1 cellular context compared by ENCODE assay signal in genomic region chr15:51004103-51004536, GRCh38.
A peak's percentile ranks its signal among the peaks of the same experiment; 100 is the strongest.
TF ChIP-seq lines count a peak whose summit lies in the region.

No MANE protein-coding gene starts in this region.

TF ChIP-seq in K562, 482 proteins besides CTCF, POLR2A, EP300 and RAD21 (continued from another document and continues in another):
- TF ChIP-seq, protein P1, sequence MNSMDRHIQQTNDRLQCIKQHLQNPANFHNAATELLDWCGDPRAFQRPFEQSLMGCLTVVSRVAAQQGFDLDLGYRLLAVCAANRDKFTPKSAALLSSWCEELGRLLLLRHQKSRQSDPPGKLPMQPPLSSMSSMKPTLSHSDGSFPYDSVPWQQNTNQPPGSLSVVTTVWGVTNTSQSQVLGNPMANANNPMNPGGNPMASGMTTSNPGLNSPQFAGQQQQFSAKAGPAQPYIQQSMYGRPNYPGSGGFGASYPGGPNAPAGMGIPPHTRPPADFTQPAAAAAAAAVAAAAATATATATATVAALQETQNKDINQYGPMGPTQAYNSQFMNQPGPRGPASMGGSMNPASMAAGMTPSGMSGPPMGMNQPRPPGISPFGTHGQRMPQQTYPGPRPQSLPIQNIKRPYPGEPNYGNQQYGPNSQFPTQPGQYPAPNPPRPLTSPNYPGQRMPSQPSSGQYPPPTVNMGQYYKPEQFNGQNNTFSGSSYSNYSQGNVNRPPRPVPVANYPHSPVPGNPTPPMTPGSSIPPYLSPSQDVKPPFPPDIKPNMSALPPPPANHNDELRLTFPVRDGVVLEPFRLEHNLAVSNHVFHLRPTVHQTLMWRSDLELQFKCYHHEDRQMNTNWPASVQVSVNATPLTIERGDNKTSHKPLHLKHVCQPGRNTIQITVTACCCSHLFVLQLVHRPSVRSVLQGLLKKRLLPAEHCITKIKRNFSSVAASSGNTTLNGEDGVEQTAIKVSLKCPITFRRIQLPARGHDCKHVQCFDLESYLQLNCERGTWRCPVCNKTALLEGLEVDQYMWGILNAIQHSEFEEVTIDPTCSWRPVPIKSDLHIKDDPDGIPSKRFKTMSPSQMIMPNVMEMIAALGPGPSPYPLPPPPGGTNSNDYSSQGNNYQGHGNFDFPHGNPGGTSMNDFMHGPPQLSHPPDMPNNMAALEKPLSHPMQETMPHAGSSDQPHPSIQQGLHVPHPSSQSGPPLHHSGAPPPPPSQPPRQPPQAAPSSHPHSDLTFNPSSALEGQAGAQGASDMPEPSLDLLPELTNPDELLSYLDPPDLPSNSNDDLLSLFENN (IDR thresholded peaks at IDR 0.05; ENCODE audit: low read depth in 2 of 2, low read length in 2 of 2) = peak in 1 of 2 experiments; percentile 79; a peak in 2 of 4 replicates
- TF ChIP-seq ZNF511 (CRISPR knock-in tag; IDR thresholded peaks at IDR 0.05) (no peak), TAF7 (tag; IDR thresholded peaks at IDR 0.05) (no peak), XRCC3 (IDR thresholded peaks at IDR 0.05) (no peak), ZNF165 (CRISPR knock-in tag; IDR thresholded peaks at IDR 0.05; ENCODE audit: borderline replicate concordance) (no peak), ZEB2 (IDR thresholded peaks at IDR 0.05) (peak; percentile 96), BDP1 (IDR thresholded peaks at IDR 0.05; ENCODE audit: insufficient read depth, insufficient read length) (no peak), FOXA3 (CRISPR knock-in tag; conservative IDR thresholded peaks at IDR 0.05 in 1 of 2, IDR thresholded peaks at IDR 0.05 in 1 of 2) (0 out of 4 replicates have a peak, but pooled peaks of 1 of the 2 experiments have one; percentile 33), ZNF121 (CRISPR knock-in tag; conservative IDR thresholded peaks at IDR 0.05) (no peak), CREBBP (IDR thresholded peaks at IDR 0.05; ENCODE audit: low read depth, low read length) (no peak), HDAC2 (IDR thresholded peaks at IDR 0.05) (peak; percentile 93), U2AF1 (optimal IDR thresholded peaks at IDR 0.05; ENCODE audit: low read depth, low read length) (no peak), SNIP1 (IDR thresholded peaks at IDR 0.05; ENCODE audit: low read depth) (no peak), JUND (IDR thresholded peaks at IDR 0.05; ENCODE audit: borderline replicate concordance, low read depth, low read length) (peak; percentile 66; the same call in 1 of the 2 replicates), JUND (tag; IDR thresholded peaks at IDR 0.05; ENCODE audit: borderline replicate concordance, low read depth, low read length) (peak; percentile 86; the same call in 2 of the 3 replicates), HDGF (IDR thresholded peaks at IDR 0.05) (no peak), TCF3 (CRISPR knock-in tag; IDR thresholded peaks at IDR 0.05) (peak; percentile 93), POLR2AphosphoS5 (IDR thresholded peaks at IDR 0.05; ENCODE audit: control insufficient read depth, insufficient read depth, low read depth, low read length) (peak; percentile 45; the same call in 1 of the 2 replicates), PTRF (tag; IDR thresholded peaks at IDR 0.05) (no peak), MXI1 (IDR thresholded peaks at IDR 0.05; ENCODE audit: low read depth, low read length) (peak; percentile 71), NKRF (IDR thresholded peaks at IDR 0.05; ENCODE audit: borderline replicate concordance) (peak; percentile 61; the same call in 1 of the 2 replicates), TEAD1 (CRISPR knock-in tag; IDR thresholded peaks at IDR 0.05) (peak in 1 of 2 experiments; percentile 89; a peak in 2 of 4 replicates), ZNF717 (CRISPR knock-in tag; IDR thresholded peaks at IDR 0.05) (no peak), SMARCA4 (IDR thresholded peaks at IDR 0.05) (peak; percentile 90), NCOR1 (IDR thresholded peaks at IDR 0.05) (peak; percentile 72), SMARCC2 (IDR thresholded peaks at IDR 0.05; ENCODE audit: low read depth) (peak; percentile 50; the same call in 1 of the 2 replicates), MTA3 (IDR thresholded peaks at IDR 0.05; ENCODE audit: borderline replicate concordance) (peak; percentile 82; the same call in 1 of the 2 replicates), ZNF586 (CRISPR knock-in tag; conservative IDR thresholded peaks at IDR 0.05) (no peak), TEAD4 (IDR thresholded peaks at IDR 0.05; ENCODE audit: low read length) (peak; percentile 86), TEAD4 (CRISPR knock-in tag; IDR thresholded peaks at IDR 0.05; ENCODE audit: borderline replicate concordance) (no peak), ZNF316 (IDR thresholded peaks at IDR 0.05) (0 out of 2 replicates have a peak, but pooled peaks have one; percentile 40), KHSRP (IDR thresholded peaks at IDR 0.05) (0 out of 2 replicates have a peak, but pooled peaks have one; percentile 17), PURB (CRISPR knock-in tag; IDR thresholded peaks at IDR 0.05; ENCODE audit: low read depth) (no peak), SMARCA5 (IDR thresholded peaks at IDR 0.05) (no peak), RAD51 (IDR thresholded peaks at IDR 0.05; ENCODE audit: borderline replicate concordance, low read depth) (no peak), ARNT (IDR thresholded peaks at IDR 0.05) (peak in 1 of 2 experiments; percentile 51; a peak in 1 of 4 replicates), ETV1 (tag; conservative IDR thresholded peaks at IDR 0.05; ENCODE audit: low read depth) (0 out of 2 replicates have a peak, but pooled peaks have one; percentile 25), TAL1 (IDR thresholded peaks at IDR 0.05) (peak; percentile 78), DPF2 (IDR thresholded peaks at IDR 0.05) (peak; percentile 95), CBFA2T3 (IDR thresholded peaks at IDR 0.05) (peak; percentile 86), RBM17 (IDR thresholded peaks at IDR 0.05; ENCODE audit: borderline replicate concordance, low read depth, low read length) (no peak)
- TF ChIP-seq, protein P2, sequence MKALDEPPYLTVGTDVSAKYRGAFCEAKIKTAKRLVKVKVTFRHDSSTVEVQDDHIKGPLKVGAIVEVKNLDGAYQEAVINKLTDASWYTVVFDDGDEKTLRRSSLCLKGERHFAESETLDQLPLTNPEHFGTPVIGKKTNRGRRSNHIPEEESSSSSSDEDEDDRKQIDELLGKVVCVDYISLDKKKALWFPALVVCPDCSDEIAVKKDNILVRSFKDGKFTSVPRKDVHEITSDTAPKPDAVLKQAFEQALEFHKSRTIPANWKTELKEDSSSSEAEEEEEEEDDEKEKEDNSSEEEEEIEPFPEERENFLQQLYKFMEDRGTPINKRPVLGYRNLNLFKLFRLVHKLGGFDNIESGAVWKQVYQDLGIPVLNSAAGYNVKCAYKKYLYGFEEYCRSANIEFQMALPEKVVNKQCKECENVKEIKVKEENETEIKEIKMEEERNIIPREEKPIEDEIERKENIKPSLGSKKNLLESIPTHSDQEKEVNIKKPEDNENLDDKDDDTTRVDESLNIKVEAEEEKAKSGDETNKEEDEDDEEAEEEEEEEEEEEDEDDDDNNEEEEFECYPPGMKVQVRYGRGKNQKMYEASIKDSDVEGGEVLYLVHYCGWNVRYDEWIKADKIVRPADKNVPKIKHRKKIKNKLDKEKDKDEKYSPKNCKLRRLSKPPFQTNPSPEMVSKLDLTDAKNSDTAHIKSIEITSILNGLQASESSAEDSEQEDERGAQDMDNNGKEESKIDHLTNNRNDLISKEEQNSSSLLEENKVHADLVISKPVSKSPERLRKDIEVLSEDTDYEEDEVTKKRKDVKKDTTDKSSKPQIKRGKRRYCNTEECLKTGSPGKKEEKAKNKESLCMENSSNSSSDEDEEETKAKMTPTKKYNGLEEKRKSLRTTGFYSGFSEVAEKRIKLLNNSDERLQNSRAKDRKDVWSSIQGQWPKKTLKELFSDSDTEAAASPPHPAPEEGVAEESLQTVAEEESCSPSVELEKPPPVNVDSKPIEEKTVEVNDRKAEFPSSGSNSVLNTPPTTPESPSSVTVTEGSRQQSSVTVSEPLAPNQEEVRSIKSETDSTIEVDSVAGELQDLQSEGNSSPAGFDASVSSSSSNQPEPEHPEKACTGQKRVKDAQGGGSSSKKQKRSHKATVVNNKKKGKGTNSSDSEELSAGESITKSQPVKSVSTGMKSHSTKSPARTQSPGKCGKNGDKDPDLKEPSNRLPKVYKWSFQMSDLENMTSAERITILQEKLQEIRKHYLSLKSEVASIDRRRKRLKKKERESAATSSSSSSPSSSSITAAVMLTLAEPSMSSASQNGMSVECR (CRISPR knock-in tag; IDR thresholded peaks at IDR 0.05) = 0 out of 2 replicates have a peak, but pooled peaks have one; percentile 32
- TF ChIP-seq, protein P3, sequence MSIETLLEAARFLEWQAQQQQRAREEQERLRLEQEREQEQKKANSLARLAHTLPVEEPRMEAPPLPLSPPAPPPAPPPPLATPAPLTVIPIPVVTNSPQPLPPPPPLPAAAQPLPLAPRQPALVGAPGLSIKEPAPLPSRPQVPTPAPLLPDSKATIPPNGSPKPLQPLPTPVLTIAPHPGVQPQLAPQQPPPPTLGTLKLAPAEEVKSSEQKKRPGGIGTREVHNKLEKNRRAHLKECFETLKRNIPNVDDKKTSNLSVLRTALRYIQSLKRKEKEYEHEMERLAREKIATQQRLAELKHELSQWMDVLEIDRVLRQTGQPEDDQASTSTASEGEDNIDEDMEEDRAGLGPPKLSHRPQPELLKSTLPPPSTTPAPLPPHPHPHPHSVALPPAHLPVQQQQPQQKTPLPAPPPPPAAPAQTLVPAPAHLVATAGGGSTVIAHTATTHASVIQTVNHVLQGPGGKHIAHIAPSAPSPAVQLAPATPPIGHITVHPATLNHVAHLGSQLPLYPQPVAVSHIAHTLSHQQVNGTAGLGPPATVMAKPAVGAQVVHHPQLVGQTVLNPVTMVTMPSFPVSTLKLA (conservative IDR thresholded peaks at IDR 0.05) = peak; percentile 76 to 82
- TF ChIP-seq, protein P4, sequence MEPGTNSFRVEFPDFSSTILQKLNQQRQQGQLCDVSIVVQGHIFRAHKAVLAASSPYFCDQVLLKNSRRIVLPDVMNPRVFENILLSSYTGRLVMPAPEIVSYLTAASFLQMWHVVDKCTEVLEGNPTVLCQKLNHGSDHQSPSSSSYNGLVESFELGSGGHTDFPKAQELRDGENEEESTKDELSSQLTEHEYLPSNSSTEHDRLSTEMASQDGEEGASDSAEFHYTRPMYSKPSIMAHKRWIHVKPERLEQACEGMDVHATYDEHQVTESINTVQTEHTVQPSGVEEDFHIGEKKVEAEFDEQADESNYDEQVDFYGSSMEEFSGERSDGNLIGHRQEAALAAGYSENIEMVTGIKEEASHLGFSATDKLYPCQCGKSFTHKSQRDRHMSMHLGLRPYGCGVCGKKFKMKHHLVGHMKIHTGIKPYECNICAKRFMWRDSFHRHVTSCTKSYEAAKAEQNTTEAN (CRISPR knock-in tag; IDR thresholded peaks at IDR 0.05) = no peak
- TF ChIP-seq, protein P5, sequence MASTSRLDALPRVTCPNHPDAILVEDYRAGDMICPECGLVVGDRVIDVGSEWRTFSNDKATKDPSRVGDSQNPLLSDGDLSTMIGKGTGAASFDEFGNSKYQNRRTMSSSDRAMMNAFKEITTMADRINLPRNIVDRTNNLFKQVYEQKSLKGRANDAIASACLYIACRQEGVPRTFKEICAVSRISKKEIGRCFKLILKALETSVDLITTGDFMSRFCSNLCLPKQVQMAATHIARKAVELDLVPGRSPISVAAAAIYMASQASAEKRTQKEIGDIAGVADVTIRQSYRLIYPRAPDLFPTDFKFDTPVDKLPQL (IDR thresholded peaks at IDR 0.05; ENCODE audit: extremely low read depth, insufficient read length) = no peak
- TF ChIP-seq, protein P6, sequence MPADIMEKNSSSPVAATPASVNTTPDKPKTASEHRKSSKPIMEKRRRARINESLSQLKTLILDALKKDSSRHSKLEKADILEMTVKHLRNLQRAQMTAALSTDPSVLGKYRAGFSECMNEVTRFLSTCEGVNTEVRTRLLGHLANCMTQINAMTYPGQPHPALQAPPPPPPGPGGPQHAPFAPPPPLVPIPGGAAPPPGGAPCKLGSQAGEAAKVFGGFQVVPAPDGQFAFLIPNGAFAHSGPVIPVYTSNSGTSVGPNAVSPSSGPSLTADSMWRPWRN (IDR thresholded peaks at IDR 0.05; ENCODE audit: low read depth) = 0 out of 2 replicates have a peak, but pooled peaks have one; percentile 10
- TF ChIP-seq, protein P7, sequence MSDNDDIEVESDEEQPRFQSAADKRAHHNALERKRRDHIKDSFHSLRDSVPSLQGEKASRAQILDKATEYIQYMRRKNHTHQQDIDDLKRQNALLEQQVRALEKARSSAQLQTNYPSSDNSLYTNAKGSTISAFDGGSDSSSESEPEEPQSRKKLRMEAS (CRISPR knock-in tag; IDR thresholded peaks at IDR 0.05) = peak; percentile 77
- TF ChIP-seq, protein P8, sequence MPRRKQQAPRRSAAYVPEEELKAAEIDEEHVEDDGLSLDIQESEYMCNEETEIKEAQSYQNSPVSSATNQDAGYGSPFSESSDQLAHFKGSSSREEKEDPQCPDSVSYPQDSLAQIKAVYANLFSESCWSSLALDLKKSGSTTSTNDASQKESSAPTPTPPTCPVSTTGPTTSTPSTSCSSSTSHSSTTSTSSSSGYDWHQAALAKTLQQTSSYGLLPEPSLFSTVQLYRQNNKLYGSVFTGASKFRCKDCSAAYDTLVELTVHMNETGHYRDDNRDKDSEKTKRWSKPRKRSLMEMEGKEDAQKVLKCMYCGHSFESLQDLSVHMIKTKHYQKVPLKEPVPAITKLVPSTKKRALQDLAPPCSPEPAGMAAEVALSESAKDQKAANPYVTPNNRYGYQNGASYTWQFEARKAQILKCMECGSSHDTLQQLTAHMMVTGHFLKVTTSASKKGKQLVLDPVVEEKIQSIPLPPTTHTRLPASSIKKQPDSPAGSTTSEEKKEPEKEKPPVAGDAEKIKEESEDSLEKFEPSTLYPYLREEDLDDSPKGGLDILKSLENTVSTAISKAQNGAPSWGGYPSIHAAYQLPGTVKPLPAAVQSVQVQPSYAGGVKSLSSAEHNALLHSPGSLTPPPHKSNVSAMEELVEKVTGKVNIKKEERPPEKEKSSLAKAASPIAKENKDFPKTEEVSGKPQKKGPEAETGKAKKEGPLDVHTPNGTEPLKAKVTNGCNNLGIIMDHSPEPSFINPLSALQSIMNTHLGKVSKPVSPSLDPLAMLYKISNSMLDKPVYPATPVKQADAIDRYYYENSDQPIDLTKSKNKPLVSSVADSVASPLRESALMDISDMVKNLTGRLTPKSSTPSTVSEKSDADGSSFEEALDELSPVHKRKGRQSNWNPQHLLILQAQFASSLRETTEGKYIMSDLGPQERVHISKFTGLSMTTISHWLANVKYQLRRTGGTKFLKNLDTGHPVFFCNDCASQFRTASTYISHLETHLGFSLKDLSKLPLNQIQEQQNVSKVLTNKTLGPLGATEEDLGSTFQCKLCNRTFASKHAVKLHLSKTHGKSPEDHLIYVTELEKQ (CRISPR knock-in tag; IDR thresholded peaks at IDR 0.05) = no peak
